In genomic region chr3:44976002-44976815, GRCh38 we compare ENCODE assay signal across 1 cellular context.
TF ChIP-seq lines count a peak whose summit lies in the region.

TSS of gene EXOSC7 (plus strand) at chr3:44976244. CDS start at chr3:44976278, 34 bp downstream.
TSS of gene ZDHHC3 (minus strand) at chr3:44976174. CDS start at chr3:44959436, 16,738 bp downstream.

TF ChIP-seq in K562, 482 proteins besides CTCF, POLR2A, EP300 and RAD21 (continued from another document and continues in another):
- peak; percentile 42; the same call in 1 of the 2 replicates for TF ChIP-seq JUND (IDR thresholded peaks at IDR 0.05; ENCODE audit: borderline replicate concordance, low read depth, low read length)
- TF ChIP-seq JUND (tag; IDR thresholded peaks at IDR 0.05; ENCODE audit: borderline replicate concordance, low read depth, low read length), result no peak; the same call in 2 of the 3 replicates
- TF ChIP-seq SNAPC5 (CRISPR knock-in tag; IDR thresholded peaks at IDR 0.05), result no peak
- TF ChIP-seq ZBTB12 (CRISPR knock-in tag; IDR thresholded peaks at IDR 0.05), result peak; percentile 87
- TF ChIP-seq SNRNP70 (optimal IDR thresholded peaks at IDR 0.05; ENCODE audit: low read depth, low read length), result no peak
- no peak for TF ChIP-seq HNRNPL (IDR thresholded peaks at IDR 0.05; ENCODE audit: low read depth, low read length)
- no peak for TF ChIP-seq HMGN3 (IDR thresholded peaks at IDR 0.05; ENCODE audit: borderline replicate concordance, extremely low read depth, insufficient read length, low read depth, low read length)
- no peak; the same call in 1 of the 2 replicates for TF ChIP-seq CEBPG (CRISPR knock-in tag; IDR thresholded peaks at IDR 0.05)
- no peak for TF ChIP-seq CEBPG (tag; conservative IDR thresholded peaks at IDR 0.05 in 1 of 2, IDR thresholded peaks at IDR 0.05 in 1 of 2)
- no peak for TF ChIP-seq POLR3G (IDR thresholded peaks at IDR 0.05; ENCODE audit: extremely low read depth, insufficient read length, insufficient replicate concordance)
- TF ChIP-seq ZNF124 (CRISPR knock-in tag; IDR thresholded peaks at IDR 0.05), result no peak
- TF ChIP-seq CHD4 (IDR thresholded peaks at IDR 0.05; ENCODE audit: insufficient read depth, insufficient replicate concordance, low read depth, low read length, poor library complexity, severe bottlenecking), result no peak
- peak in 1 of 2 experiments; percentile 61; a peak in 1 of 4 replicates for TF ChIP-seq RCOR1 (IDR thresholded peaks at IDR 0.05; ENCODE audit: borderline replicate concordance in 1 of 2, low read depth in 2 of 2, low read length in 2 of 2)
- TF ChIP-seq MCM3 (IDR thresholded peaks at IDR 0.05), result no peak
- TF ChIP-seq PHF20 (IDR thresholded peaks at IDR 0.05; ENCODE audit: partially characterized antibody), result peak; percentile 63
- TF ChIP-seq SNIP1 (IDR thresholded peaks at IDR 0.05; ENCODE audit: low read depth), result no peak
- no peak for TF ChIP-seq SMARCC2 (IDR thresholded peaks at IDR 0.05; ENCODE audit: low read depth)
- no peak for TF ChIP-seq HMG20B (CRISPR knock-in tag; IDR thresholded peaks at IDR 0.05)
- TF ChIP-seq SMARCA5 (IDR thresholded peaks at IDR 0.05), result peak; percentile 34; the same call in 1 of the 2 replicates
- no peak for TF ChIP-seq ILK (tag; IDR thresholded peaks at IDR 0.05; ENCODE audit: borderline replicate concordance, low read depth)
- TF ChIP-seq ZNF253 (CRISPR knock-in tag; conservative IDR thresholded peaks at IDR 0.05), result no peak
- TF ChIP-seq ZBTB17 (CRISPR knock-in tag; IDR thresholded peaks at IDR 0.05), result no peak; the same call in 1 of the 2 replicates
- no peak for TF ChIP-seq USF2 (CRISPR knock-in tag; IDR thresholded peaks at IDR 0.05)
- TF ChIP-seq CSDE1 (IDR thresholded peaks at IDR 0.05), result peak in 1 of 2 experiments; percentile 58; a peak in 1 of 4 replicates
- no peak for TF ChIP-seq THRAP3 (IDR thresholded peaks at IDR 0.05; ENCODE audit: borderline replicate concordance)
- peak; percentile 94 for TF ChIP-seq SAP30 (IDR thresholded peaks at IDR 0.05; ENCODE audit: borderline replicate concordance, insufficient read depth, low read depth, low read length, poor library complexity, severe bottlenecking)
- TF ChIP-seq ID3 (CRISPR knock-in tag; IDR thresholded peaks at IDR 0.05), result no peak
- TF ChIP-seq ID3 (tag; IDR thresholded peaks at IDR 0.05), result peak; percentile 19; the same call in 1 of the 2 replicates
- TF ChIP-seq SUPT5H (IDR thresholded peaks at IDR 0.05), result peak; percentile 89
- TF ChIP-seq NCOA4 (IDR thresholded peaks at IDR 0.05; ENCODE audit: partially characterized antibody), result no peak
- TF ChIP-seq HNRNPLL (IDR thresholded peaks at IDR 0.05; ENCODE audit: low read depth, low read length, poor library complexity, severe bottlenecking), result peak; percentile 45
- peak; percentile 94 for TF ChIP-seq EP400 (IDR thresholded peaks at IDR 0.05)
- TF ChIP-seq NFRKB (IDR thresholded peaks at IDR 0.05; ENCODE audit: low read depth), result peak; percentile 53
- no peak for TF ChIP-seq ZNF583 (CRISPR knock-in tag; IDR thresholded peaks at IDR 0.05)
- TF ChIP-seq BRCA1 (IDR thresholded peaks at IDR 0.05), result no peak
- TF ChIP-seq BRCA1 (CRISPR knock-in tag; IDR thresholded peaks at IDR 0.05), result no peak
- no peak for TF ChIP-seq TGIF2 (CRISPR knock-in tag; IDR thresholded peaks at IDR 0.05)
- no peak for TF ChIP-seq ZFP36 (IDR thresholded peaks at IDR 0.05; ENCODE audit: low read depth, low read length, partially characterized antibody)
- TF ChIP-seq MGA (IDR thresholded peaks at IDR 0.05), result peak; percentile 50; the same call in 1 of the 2 replicates
- TF ChIP-seq HOMEZ (CRISPR knock-in tag; IDR thresholded peaks at IDR 0.05), result 0 out of 2 replicates have a peak, but pooled peaks have one; percentile 42
- TF ChIP-seq ZNF551 (CRISPR knock-in tag; IDR thresholded peaks at IDR 0.05), result no peak
- no peak for TF ChIP-seq ZBTB43 (CRISPR knock-in tag; IDR thresholded peaks at IDR 0.05)
- peak; percentile 24 for TF ChIP-seq CHD1 (IDR thresholded peaks at IDR 0.05; ENCODE audit: low read length)
- no peak for TF ChIP-seq ZHX1 (conservative IDR thresholded peaks at IDR 0.05; ENCODE audit: low read length)
- no peak for TF ChIP-seq IRF2 (CRISPR knock-in tag; IDR thresholded peaks at IDR 0.05)
- TF ChIP-seq U2AF2 (optimal IDR thresholded peaks at IDR 0.05; ENCODE audit: low read depth, low read length), result no peak
- no peak for TF ChIP-seq HDGF (IDR thresholded peaks at IDR 0.05)
- TF ChIP-seq CXXC5 (CRISPR knock-in tag; IDR thresholded peaks at IDR 0.05), result peak; percentile 77
